In genomic region chr10:2463301-2463700, GRCh38 we compare ENCODE assay signal across 20 cellular contexts.
"Had no signal": no experiment of that assay in that cellular context is flagged by ENCODE, and none has a peak within 500 bp of the region (broad histone marks: within the 10 kb centered on the region; RNA-seq: fewer than 3 reads in every experiment).

No MANE protein-coding gene starts in this region.

- DNase-seq: colonic mucosa; effector CD4-positive, alpha-beta T cell; endodermal cell; gastrocnemius medialis; heart right ventricle; hypothalamus; kidney glomerular epithelial cell; mammary epithelial cell; natural killer cell; posterior cingulate gyrus; sigmoid colon; small intestine; stimulated activated CD4-positive, alpha-beta T cell treated with anti-CD3 and anti-CD28 coated beads, Interleukin-12 subunit alpha, Interleukin-12 subunit beta, amount 100 ng/mL, for 4 hours; stimulated activated naive CD4-positive, alpha-beta T cell; stomach; substantia nigra; transverse colon had no signal

- H3K36me3 Mint-ChIP-seq: natural killer cell had no signal

- H3K4me1 Mint-ChIP-seq: endodermal cell, natural killer cell, neural crest cell had no signal

- H3K27ac Mint-ChIP-seq: endodermal cell, natural killer cell had no signal

- H3K4me3 ChIP-seq: colonic mucosa, gastrocnemius medialis, heart right ventricle, right atrium auricular region, sigmoid colon, stomach, thoracic aorta, transverse colon had no signal

- H3K4me3 Mint-ChIP-seq: endodermal cell, natural killer cell, neural crest cell had no signal
